1 cellular context compared by ENCODE assay signal in genomic region chr20:37379967-37380828, GRCh38.
TF ChIP-seq lines count a peak whose summit lies in the region.

No MANE protein-coding gene starts in this region.

TF ChIP-seq in HepG2, 621 proteins besides CTCF, POLR2A, EP300 and RAD21 (continued from another document and continues in another):
- TF ChIP-seq AFF4 (CRISPR knock-in tag; IDR thresholded peaks at IDR 0.05): no peak
- no peak for TF ChIP-seq CENPX (CRISPR knock-in tag; IDR thresholded peaks at IDR 0.05)
- peak; percentile 23; the same call in 1 of the 2 replicates for TF ChIP-seq CBX5 (CRISPR knock-in tag; IDR thresholded peaks at IDR 0.05; ENCODE audit: borderline replicate concordance)
- TF ChIP-seq CC2D1A (CRISPR knock-in tag; IDR thresholded peaks at IDR 0.05): no peak
- no peak for TF ChIP-seq NFRKB (IDR thresholded peaks at IDR 0.05)
- peak; percentile 79 for TF ChIP-seq ZNF350 (CRISPR knock-in tag; IDR thresholded peaks at IDR 0.05; ENCODE audit: borderline replicate concordance, low read depth)
- TF ChIP-seq HDAC6 (IDR thresholded peaks at IDR 0.05; ENCODE audit: low read depth, low read length): no peak
- TF ChIP-seq ELF4 (CRISPR knock-in tag; IDR thresholded peaks at IDR 0.05; ENCODE audit: borderline replicate concordance): no peak
- TF ChIP-seq ZNF367 (CRISPR knock-in tag; IDR thresholded peaks at IDR 0.05; ENCODE audit: borderline replicate concordance): no peak
- no peak for TF ChIP-seq SRSF9 (IDR thresholded peaks at IDR 0.05; ENCODE audit: borderline replicate concordance, insufficient read depth, low read depth, low read length, poor library complexity, severe bottlenecking)
- TF ChIP-seq KLF13 (CRISPR knock-in tag; IDR thresholded peaks at IDR 0.05): no peak
- no peak for TF ChIP-seq NONO (IDR thresholded peaks at IDR 0.05)
- peak; percentile 34; the same call in 1 of the 2 replicates for TF ChIP-seq NONO (CRISPR knock-in tag; conservative IDR thresholded peaks at IDR 0.05)
- TF ChIP-seq MAZ (IDR thresholded peaks at IDR 0.05; ENCODE audit: borderline replicate concordance, low read depth, low read length): 0 out of 2 replicates have a peak, but pooled peaks have one; percentile 25
- no peak; the same call in 1 of the 2 replicates for TF ChIP-seq MAZ (CRISPR knock-in tag; IDR thresholded peaks at IDR 0.05; ENCODE audit: low read depth)
- TF ChIP-seq RBM22 (optimal IDR thresholded peaks at IDR 0.05; ENCODE audit: low read length): peak; percentile 77
- TF ChIP-seq ZNF275 (CRISPR knock-in tag; IDR thresholded peaks at IDR 0.05; ENCODE audit: borderline replicate concordance): no peak
- peak; percentile 34; the same call in 1 of the 2 replicates for TF ChIP-seq ZNF331 (CRISPR knock-in tag; IDR thresholded peaks at IDR 0.05)
- TF ChIP-seq RARA (CRISPR knock-in tag; IDR thresholded peaks at IDR 0.05): peak; percentile 39; the same call in 1 of the 2 replicates
- TF ChIP-seq YEATS2 (CRISPR knock-in tag; IDR thresholded peaks at IDR 0.05; ENCODE audit: borderline replicate concordance): no peak; the same call in 1 of the 2 replicates
- no peak for TF ChIP-seq PBX3 (CRISPR knock-in tag; IDR thresholded peaks at IDR 0.05; ENCODE audit: borderline replicate concordance)
- TF ChIP-seq HMGA1 (CRISPR knock-in tag; conservative IDR thresholded peaks at IDR 0.05): no peak
- TF ChIP-seq ZNF281 (CRISPR knock-in tag; IDR thresholded peaks at IDR 0.05; ENCODE audit: borderline replicate concordance): peak; percentile 3; the same call in 1 of the 2 replicates
- peak; percentile 37; the same call in 1 of the 2 replicates for TF ChIP-seq KDM3A (CRISPR knock-in tag; IDR thresholded peaks at IDR 0.05; ENCODE audit: low read depth)
- TF ChIP-seq ZBTB1 (CRISPR knock-in tag; IDR thresholded peaks at IDR 0.05; ENCODE audit: borderline replicate concordance): no peak
- no peak for TF ChIP-seq HOXA9 (CRISPR knock-in tag; IDR thresholded peaks at IDR 0.05; ENCODE audit: borderline replicate concordance)
- no peak for TF ChIP-seq DDIT3 (CRISPR knock-in tag; IDR thresholded peaks at IDR 0.05)
- TF ChIP-seq ZNF674 (CRISPR knock-in tag; IDR thresholded peaks at IDR 0.05; ENCODE audit: low read depth): no peak
- TF ChIP-seq THAP9 (CRISPR knock-in tag; IDR thresholded peaks at IDR 0.05; ENCODE audit: borderline replicate concordance): no peak
- TF ChIP-seq ZNF414 (CRISPR knock-in tag; IDR thresholded peaks at IDR 0.05): no peak
- no peak for TF ChIP-seq GFI1 (CRISPR knock-in tag; IDR thresholded peaks at IDR 0.05; ENCODE audit: borderline replicate concordance)
- no peak; the same call in 1 of the 2 replicates for TF ChIP-seq ZSCAN25 (CRISPR knock-in tag; IDR thresholded peaks at IDR 0.05)
- peak; percentile 57; the same call in 1 of the 2 replicates for TF ChIP-seq FOXA1 (IDR thresholded peaks at IDR 0.05)
- peak; percentile 91 for TF ChIP-seq FOXA1 (CRISPR knock-in tag; IDR thresholded peaks at IDR 0.05)
- no peak for TF ChIP-seq KMT2B (CRISPR knock-in tag; IDR thresholded peaks at IDR 0.05)
- TF ChIP-seq ZNF224 (CRISPR knock-in tag; IDR thresholded peaks at IDR 0.05): no peak
- TF ChIP-seq ZNF576 (CRISPR knock-in tag; IDR thresholded peaks at IDR 0.05): no peak
- TF ChIP-seq ZNF30 (CRISPR knock-in tag; IDR thresholded peaks at IDR 0.05): no peak
- TF ChIP-seq TRAFD1 (CRISPR knock-in tag; IDR thresholded peaks at IDR 0.05; ENCODE audit: borderline replicate concordance): no peak
- peak; percentile 72 for TF ChIP-seq NCOA2 (CRISPR knock-in tag; IDR thresholded peaks at IDR 0.05)
- TF ChIP-seq CCAR2 (optimal IDR thresholded peaks at IDR 0.05; ENCODE audit: low read depth, low read length): no peak
- TF ChIP-seq SCMH1 (CRISPR knock-in tag; IDR thresholded peaks at IDR 0.05; ENCODE audit: borderline replicate concordance): no peak
- TF ChIP-seq ZNF276 (CRISPR knock-in tag; IDR thresholded peaks at IDR 0.05; ENCODE audit: low read depth): no peak
- no peak for TF ChIP-seq SP4 (CRISPR knock-in tag; IDR thresholded peaks at IDR 0.05)
- no peak for TF ChIP-seq ZNF124 (CRISPR knock-in tag; IDR thresholded peaks at IDR 0.05)
- no peak for TF ChIP-seq THYN1 (CRISPR knock-in tag; IDR thresholded peaks at IDR 0.05; ENCODE audit: borderline replicate concordance, low read depth)
- no peak for TF ChIP-seq NFYC (CRISPR knock-in tag; IDR thresholded peaks at IDR 0.05)
- TF ChIP-seq TAF15 (IDR thresholded peaks at IDR 0.05; ENCODE audit: low read depth, low read length, poor library complexity, severe bottlenecking): no peak
